10 cellular contexts compared by ENCODE assay signal in genomic region chr3:180646187-180646790, GRCh38. TPM values are rescaled to one million over a fixed set of nuclear protein-coding genes. Genes with fewer than 3 reads are reported as not detected.
DNase-seq lines count a peak whose midpoint lies in the region; ATAC-seq and TF ChIP-seq lines count a peak whose summit lies in the region.
"Had no signal": no experiment of that assay in that cellular context is flagged by ENCODE, and none has a peak within 500 bp of the region (broad histone marks: within the 10 kb centered on the region; RNA-seq: fewer than 3 reads in every experiment).

No MANE protein-coding gene starts in this region.

- H3K9me3 ChIP-seq in A673 (ENCODE audit: low read depth, low read length, poor library complexity, severe bottlenecking) = no peaks in the 10 kb centered on the region
- H3K9me3 ChIP-seq: tibial artery had no signal

- WGBS in lower leg skin, 2 donors = 20 to 33% methylated on average over 1 of the region's 1 CpG

- no peaks in the 10 kb centered on the region for H3K4me1 ChIP-seq in A673 (ENCODE audit: insufficient read depth, low read length, poor library complexity, severe bottlenecking)
- H3K4me1 ChIP-seq: tibial artery had no signal

- CTCF ChIA-PET in A673 (lab: Charles Lee) = interaction anchor here (0.6 kb wide), 1 partner anchor 1721 kb away, joined by 5 read pairs; no protein-coding TSS in a partner anchor
- CTCF ChIA-PET in activated CD4-positive, alpha-beta T cell treated with anti-CD3 and anti-CD28 coated beads, Interleukin-2, amount 10 ng/mL, durations not matched to agents 7 days and 5 days (lab: Charles Lee) = interaction anchor here (0.6 kb wide), 1 partner anchor 129 kb away, joined by 3 read pairs; no protein-coding TSS in a partner anchor

- intact Hi-C loops in A673 (cut with micrococcal nuclease; ENCODE audit: unreplicated experiment) (loop anchor here (10.0 kb wide), 1 partner anchor 529 kb away; no protein-coding TSS in a partner anchor), lower leg skin (cut with DNase I; ENCODE audit: low total_unique reads) (no loop called here)

- H3K27ac ChIP-seq in A673 (ENCODE audit: low read depth, low read length, poor library complexity, severe bottlenecking) = no peak overlapping the region
- H3K27ac ChIP-seq: tibial artery had no signal

- POLR2A ChIA-PET in A673 (lab: Charles Lee; ENCODE audit: low non-redundant PET) = no interaction called here
- POLR2A ChIA-PET in activated CD4-positive, alpha-beta T cell treated with anti-CD3 and anti-CD28 coated beads, Interleukin-2, amount 10 ng/mL, durations not matched to agents 7 days and 5 days (lab: Charles Lee) = no interaction called here

- H3K4me3 Mint-ChIP-seq in activated CD4-positive, alpha-beta T cell treated with anti-CD3 and anti-CD28 coated beads, Interleukin-2, amount 10 ng/mL, durations not matched to agents 7 days and 5 days = no peak overlapping the region
- H3K4me3 Mint-ChIP-seq: immature natural killer cell had no signal

- DNase-seq in A673 (ENCODE audit: low spot score) = peak; percentile 9
- no peak for DNase-seq in astrocyte of the cerebellum (ENCODE audit: low read depth)
- DNase-seq in NCI-H2029 (lab: John Stamatoyannopoulos, UW) = no peak
- DNase-seq in activated CD4-positive, alpha-beta T cell treated with anti-CD3 and anti-CD28 coated beads, Interleukin-2, amount 10 ng/mL, durations not matched to agents 7 days and 5 days = no peak
- no peak for DNase-seq in NCI-H1436 (lab: John Stamatoyannopoulos, UW)
- DNase-seq in lower leg skin (ENCODE audit: low spot score in 2 of 2) = no peak
- DNase-seq: immature natural killer cell, tibial artery had no signal

- no peak for TF ChIP-seq POLR2A in lower leg skin (IDR thresholded peaks at IDR 0.05)

- no peaks in the 10 kb centered on the region for H3K9me3 Mint-ChIP-seq in activated CD4-positive, alpha-beta T cell treated with anti-CD3 and anti-CD28 coated beads, Interleukin-2, amount 10 ng/mL, durations not matched to agents 7 days and 5 days

- peak; percentile 42; the same call in 1 of the 2 replicates for TF ChIP-seq CTCF in A673 (conservative IDR thresholded peaks at IDR 0.05; ENCODE audit: low read depth, low read length)
- peak; percentile 21 for TF ChIP-seq CTCF in astrocyte of the cerebellum (IDR thresholded peaks at IDR 0.05; ENCODE audit: low read depth, low read length, missing control alignments)
- TF ChIP-seq CTCF in lower leg skin (IDR thresholded peaks at IDR 0.05) = no peak

- ATAC-seq in GM19035 (IDR thresholded peaks at IDR 0.05; ENCODE audit: unreplicated experiment) (peak; percentile 56), HG03103 (IDR thresholded peaks at IDR 0.05; ENCODE audit: low read depth, unreplicated experiment) (peak; percentile 77)

- H3K27me3 ChIP-seq in A673 (replicated peaks; ENCODE audit: insufficient read depth, low read depth, low read length, poor library complexity) = peaks cover 30% of the 10 kb centered on the region
- H3K27me3 ChIP-seq: tibial artery had no signal

- BruUV-seq in A673 (replicated peaks; lab: Mats Ljungman, UMichigan) = no TSS peak

- H3K27ac Mint-ChIP-seq in activated CD4-positive, alpha-beta T cell treated with anti-CD3 and anti-CD28 coated beads, Interleukin-2, amount 10 ng/mL, durations not matched to agents 7 days and 5 days = no peak overlapping the region
- H3K27ac Mint-ChIP-seq: immature natural killer cell had no signal

- no peaks in the 10 kb centered on the region for H3K4me1 Mint-ChIP-seq in activated CD4-positive, alpha-beta T cell treated with anti-CD3 and anti-CD28 coated beads, Interleukin-2, amount 10 ng/mL, durations not matched to agents 7 days and 5 days
- H3K4me1 Mint-ChIP-seq: immature natural killer cell had no signal

- no peak overlapping the region for H3K4me3 ChIP-seq in A673 (ENCODE audit: low read depth, low read length, poor library complexity, severe bottlenecking)
- H3K4me3 ChIP-seq in astrocyte of the cerebellum (ENCODE audit: low read depth, low read length) = no peak overlapping the region
- no peak overlapping the region for H3K4me3 ChIP-seq in lower leg skin (ENCODE audit: low read depth, poor library complexity, severe bottlenecking)
- H3K4me3 ChIP-seq: tibial artery had no signal

- H3K36me3 Mint-ChIP-seq in activated CD4-positive, alpha-beta T cell treated with anti-CD3 and anti-CD28 coated beads, Interleukin-2, amount 10 ng/mL, durations not matched to agents 7 days and 5 days (ENCODE audit: low read depth) = no peaks in the 10 kb centered on the region
- H3K36me3 Mint-ChIP-seq: immature natural killer cell had no signal

- H3K27me3 Mint-ChIP-seq in activated CD4-positive, alpha-beta T cell treated with anti-CD3 and anti-CD28 coated beads, Interleukin-2, amount 10 ng/mL, durations not matched to agents 7 days and 5 days = peaks cover 14% of the 10 kb centered on the region

- H3K36me3 ChIP-seq in A673 (ENCODE audit: insufficient read depth, low read length, poor library complexity, severe bottlenecking) = no peaks in the 10 kb centered on the region
- H3K36me3 ChIP-seq: tibial artery had no signal

- in situ Hi-C loops in astrocyte of the cerebellum (cut with HindIII; ENCODE audit: low sequenced_read_pairs) = no loop called here

RNA-seq across cellular contexts. Expression of gene CCDC39, which starts 33.0 kb away (rescaled TPM):
- total RNA-seq in A673 (2021) = not detected in 2 replicates
- not detected for total RNA-seq in activated CD4-positive, alpha-beta T cell treated with anti-CD3 and anti-CD28 coated beads, Interleukin-2, amount 10 ng/mL, durations not matched to agents 7 days and 5 days
- total RNA-seq in lower leg skin = under 1 TPM in 1 of 4 donors, not detected in 3; 0.13 TPM

RNA-seq across cellular contexts. Expression of gene TTC14, which starts 44.3 kb away (rescaled TPM):
- 30.0 and 38.2 TPM in 2 replicates for total RNA-seq in A673 (2021)
- 10 to 100 TPM; 74.0 to 79.6 TPM for total RNA-seq in activated CD4-positive, alpha-beta T cell treated with anti-CD3 and anti-CD28 coated beads, Interleukin-2, amount 10 ng/mL, durations not matched to agents 7 days and 5 days
- total RNA-seq in lower leg skin = 10 to 100 TPM; 12.7 to 40.7 (median 30.8) TPM

Comparison
In these comparisons a context has a peak if more than half of its experiments do, and no peak if none do; other contexts are left out.
1. CTCF ChIP-seq: peak in A673 (single experiment) and astrocyte of the cerebellum (single experiment); none in lower leg skin (0 of 3).